ENCODE assay signal across 8 cellular contexts in the genomic region with DNA sequence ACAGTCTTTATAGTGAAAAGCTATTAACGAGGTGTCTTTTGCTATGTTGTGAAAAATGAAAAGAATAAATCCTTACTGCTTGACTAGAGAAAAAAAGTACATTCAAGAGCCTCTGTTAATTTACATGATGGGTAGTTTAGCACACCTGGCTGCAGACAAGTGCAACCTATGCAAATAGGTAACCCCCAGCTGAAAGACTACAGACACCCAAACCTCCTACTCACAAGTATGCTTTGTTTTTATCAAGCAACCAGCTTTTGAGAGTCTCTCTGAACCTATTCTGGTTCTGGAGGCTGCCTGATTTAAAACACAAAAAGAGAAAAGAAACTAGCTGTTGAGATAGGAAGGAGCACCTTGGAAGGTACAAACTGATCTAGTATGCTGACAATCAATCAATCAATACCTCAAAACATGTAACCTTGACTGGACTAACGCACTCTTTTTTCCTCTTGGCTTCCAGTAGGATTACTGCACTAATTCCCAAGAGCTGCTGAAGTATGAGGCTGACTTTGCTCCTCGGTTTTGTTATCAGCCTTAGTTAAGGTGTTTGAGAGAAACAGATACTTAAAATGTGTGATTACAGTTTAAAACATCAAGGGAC.
A peak's percentile ranks its signal among the peaks of the same experiment; 100 is the strongest.
DNase-seq lines count a peak whose midpoint lies in the region; ATAC-seq and TF ChIP-seq lines count a peak whose summit lies in the region.

No MANE protein-coding gene starts in this region.

- no peak overlapping the region for H3K9ac ChIP-seq in endocrine pancreas (ENCODE audit: control insufficient read depth, insufficient read depth, low read length)

- H3K4me1 ChIP-seq in endocrine pancreas (ENCODE audit: control insufficient read depth, insufficient read depth, low read length) = peaks cover 10% of the 10 kb centered on the region

- H3K4me3 ChIP-seq in endocrine pancreas (ENCODE audit: control insufficient read depth, insufficient read depth, low read length) = peak overlapping the region; percentile 46

- intact Hi-C loops in left colon (cut with DNase I, micrococcal nuclease) = no loop called here

- H3K27me3 ChIP-seq in endocrine pancreas (ENCODE audit: control insufficient read depth, insufficient read depth, low read length) = no peaks in the 10 kb centered on the region

- DNase-seq in NCI-H2029 (lab: John Stamatoyannopoulos, UW) (no peak), left colon (no peak), UCSD-AML1 (lab: John Stamatoyannopoulos, UW; ENCODE audit: unreplicated experiment) (no peak), NOMO-1 (lab: John Stamatoyannopoulos, UW; ENCODE audit: unreplicated experiment in 2 of 2) (no peak)

- TF ChIP-seq CTCF in 22Rv1 (IDR thresholded peaks at IDR 0.05) = no peak

- no peaks in the 10 kb centered on the region for H3K9me3 ChIP-seq in endocrine pancreas (ENCODE audit: control insufficient read depth, low read length)

- H3K27ac ChIP-seq in 22Rv1 = 0 out of 2 replicates have a peak overlapping the region, but pooled peaks have one; percentile 12

- no peaks in the 10 kb centered on the region for H3K36me3 ChIP-seq in endocrine pancreas (ENCODE audit: control insufficient read depth, insufficient read depth, low read length)

- ATAC-seq in GM19372 (IDR thresholded peaks at IDR 0.05; ENCODE audit: low read depth, unreplicated experiment) = peak; percentile 80
- ATAC-seq in HG03175 (IDR thresholded peaks at IDR 0.05; ENCODE audit: unreplicated experiment) = peak; percentile 61
- ATAC-seq in left colon = no peak
